Comparison of ENCODE assay signal across 31 cellular contexts in the genomic region with DNA sequence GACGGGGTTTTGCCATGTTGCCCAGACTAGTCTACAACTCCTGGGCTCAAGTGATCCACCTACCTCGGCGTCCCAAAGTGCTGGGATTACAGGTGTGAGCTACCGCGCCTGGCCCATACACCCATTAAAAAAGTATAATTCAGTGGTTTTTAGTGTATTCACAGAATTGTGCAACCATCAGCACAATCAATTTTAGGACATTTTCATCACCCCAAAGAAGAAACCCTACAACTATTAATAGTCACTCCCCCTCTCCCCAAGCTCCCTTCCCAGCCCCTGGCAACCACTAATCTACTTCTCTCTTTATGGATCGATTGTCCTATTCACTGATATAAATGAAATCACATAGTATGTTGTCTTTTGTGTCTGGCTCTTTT. TPM values are rescaled to one million over a fixed set of nuclear protein-coding genes. Genes with fewer than 3 reads are reported as not detected.
"Had no signal": no experiment of that assay in that cellular context is flagged by ENCODE, and none has a peak within 500 bp of the region (broad histone marks: within the 10 kb centered on the region; RNA-seq: fewer than 3 reads in every experiment).

No MANE protein-coding gene starts in this region.

- H3K27ac ChIP-seq: coronary artery, esophagus muscularis mucosa, foreskin keratinocyte, gastroesophageal sphincter, heart left ventricle, hepatocyte, left lung, parathyroid adenoma, stomach, thyroid gland, upper lobe of left lung, uterus had no signal

- H3K4me3 ChIP-seq: coronary artery, esophagus muscularis mucosa, gastroesophageal sphincter, heart left ventricle, hepatocyte, left lung, smooth muscle cell, stomach, thyroid gland, upper lobe of left lung, uterus had no signal

- ATAC-seq: gastroesophageal sphincter, heart left ventricle, left cardiac atrium, left lung, natural killer cell, sciatic nerve had no signal

- H3K9ac ChIP-seq: parathyroid adenoma had no signal

- H3K27ac Mint-ChIP-seq: natural killer cell, progenitor cell of endocrine pancreas had no signal

- H3K27me3 ChIP-seq: esophagus muscularis mucosa, foreskin keratinocyte, gastroesophageal sphincter, heart left ventricle, hepatocyte, left lung, stomach, thyroid gland, upper lobe of left lung, uterus had no signal

- H3K36me3 Mint-ChIP-seq: natural killer cell had no signal

- H3K9me3 ChIP-seq: esophagus muscularis mucosa, gastroesophageal sphincter, stomach, thyroid gland, upper lobe of left lung, uterus had no signal

- H3K4me2 ChIP-seq: hepatocyte, smooth muscle cell had no signal

- H3K27me3 Mint-ChIP-seq: progenitor cell of endocrine pancreas had no signal

- H3K9me3 Mint-ChIP-seq: natural killer cell had no signal

- DNase-seq: dermis blood vessel endothelial cell; effector memory CD4-positive, alpha-beta T cell; left cardiac atrium; left lung; natural killer cell; stimulated activated CD4-positive, alpha-beta T cell treated with anti-CD3 and anti-CD28 coated beads, Interleukin-12 subunit alpha, Interleukin-12 subunit beta, amount 100 ng/mL, for 4 hours; stimulated activated CD4-positive, alpha-beta T cell treated with anti-CD3 and anti-CD28 coated beads, Interleukin-1b, Interleukin-23, amount 100 ng/mL, for 48 hours; stimulated activated CD4-positive, alpha-beta T cell treated with anti-CD3 and anti-CD28 coated beads, Interleukin-4, amount 100 ng/mL, for 1 hour; stimulated activated CD8-positive, alpha-beta memory T cell treated with anti-CD3 and anti-CD28 coated beads, Interleukin-4, amount 100 ng/mL, for 48 hours; stimulated activated naive CD4-positive, alpha-beta T cell; stomach; thyroid gland; upper lobe of left lung; uterus had no signal

- H3K4me3 Mint-ChIP-seq: natural killer cell, neural crest cell had no signal

- H2AFZ ChIP-seq: hepatocyte, parathyroid adenoma had no signal

- H3K36me3 ChIP-seq: esophagus muscularis mucosa, gastroesophageal sphincter, heart left ventricle, left lung, stomach, thyroid gland, upper lobe of left lung, uterus had no signal

- FAIRE-seq: endothelial cell of umbilical vein had no signal

RNA-seq across cellular contexts. Expression of a gene that starts 39.9 kb away (rescaled TPM):
- total RNA-seq: dermis blood vessel endothelial cell, esophagus muscularis mucosa, foreskin keratinocyte, gastroesophageal sphincter, heart left ventricle, hepatocyte, kidney epithelial cell, left cardiac atrium, lower leg skin, mesenteric fat pad, neural crest cell, osteoblast, progenitor cell of endocrine pancreas, sciatic nerve, smooth muscle cell, stomach, thyroid gland, uterus had no signal
- polyA plus RNA-seq: fibroblast of lung, foreskin keratinocyte, heart left ventricle, hepatocyte, stomach had no signal
